In the genomic region with DNA sequence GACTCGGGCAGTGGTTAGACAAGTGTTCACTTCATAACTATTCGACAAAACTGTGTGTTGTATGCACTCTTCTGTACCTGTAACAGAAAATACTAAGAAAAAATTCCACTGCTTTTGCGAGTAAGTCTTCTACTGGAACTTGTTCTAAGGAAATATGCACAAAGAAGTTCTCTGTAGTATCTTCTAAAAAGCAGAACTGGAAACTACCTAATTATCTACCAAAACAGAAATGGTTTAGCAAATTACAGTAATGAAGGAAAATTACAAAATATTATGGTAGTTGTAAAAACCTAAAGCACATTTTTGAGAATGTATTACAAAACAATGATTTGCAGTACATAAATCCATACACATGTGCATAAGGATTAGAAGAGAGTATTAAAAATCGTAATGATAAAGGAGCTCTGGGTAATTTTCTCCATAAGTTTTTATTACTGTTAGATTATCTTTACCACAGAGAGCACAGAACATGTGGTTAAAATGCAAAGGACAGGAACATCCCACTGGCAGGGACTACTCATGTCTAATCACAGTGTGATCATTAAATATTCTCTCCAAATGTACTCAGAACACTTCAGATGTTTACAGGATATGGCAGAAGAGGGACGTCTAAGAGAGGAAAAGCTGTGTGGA, we compare ENCODE assay signal across 13 cellular contexts. TPM values are rescaled to one million over a fixed set of nuclear protein-coding genes. Genes with fewer than 3 reads are reported as not detected.
DNase-seq lines count a peak whose midpoint lies in the region; ATAC-seq and TF ChIP-seq lines count a peak whose summit lies in the region.
"Had no signal": no experiment of that assay in that cellular context is flagged by ENCODE, and none has a peak within 500 bp of the region (broad histone marks: within the 10 kb centered on the region; RNA-seq: fewer than 3 reads in every experiment).

No MANE protein-coding gene starts in this region.

- H3K4me3 Mint-ChIP-seq in CD14-positive monocyte (peak overlapping the region in 1 of 2 donors; percentile 55), immature natural killer cell (no peak overlapping the region), progenitor cell of endocrine pancreas (ENCODE audit: low read depth) (no peak overlapping the region)

- H3K27ac Mint-ChIP-seq in CD14-positive monocyte (peak overlapping the region; percentile 83 to 92 (median 90)), immature natural killer cell (peak overlapping the region in 4 of 6 donors; percentile 14 to 66 (median 50)), progenitor cell of endocrine pancreas (no peak overlapping the region)

- no peaks in the 10 kb centered on the region for H3K9me3 Mint-ChIP-seq in CD14-positive monocyte
- no peaks in the 10 kb centered on the region for H3K9me3 Mint-ChIP-seq in immature natural killer cell
- no peaks in the 10 kb centered on the region for H3K9me3 Mint-ChIP-seq in progenitor cell of endocrine pancreas (ENCODE audit: low read depth)

- H3K27me3 Mint-ChIP-seq in CD14-positive monocyte (ENCODE audit: low read depth in 3 of 3) = no peaks in the 10 kb centered on the region
- no peaks in the 10 kb centered on the region for H3K27me3 Mint-ChIP-seq in immature natural killer cell (ENCODE audit: low read depth in 3 of 3)
- no peaks in the 10 kb centered on the region for H3K27me3 Mint-ChIP-seq in progenitor cell of endocrine pancreas

- ATAC-seq in HG03469 (IDR thresholded peaks at IDR 0.05; ENCODE audit: unreplicated experiment) = no peak
- no peak for ATAC-seq in Right ventricle myocardium inferior
- no peak for ATAC-seq in HG03342 (IDR thresholded peaks at IDR 0.05; ENCODE audit: unreplicated experiment)
- ATAC-seq: heart right ventricle had no signal

- H3K4me1 Mint-ChIP-seq in CD14-positive monocyte = peaks cover 58% of the 10 kb centered on the region
- H3K4me1 Mint-ChIP-seq in immature natural killer cell = no peaks in the 10 kb centered on the region
- H3K4me1 Mint-ChIP-seq in progenitor cell of endocrine pancreas (ENCODE audit: low read depth) = no peaks in the 10 kb centered on the region

- intact Hi-C loops in CD14-positive monocyte (cut with micrococcal nuclease) (loop anchor here in 1 of 2 donors (5.0 kb wide), 1 partner anchor 300 kb away; no protein-coding TSS in a partner anchor), Right ventricle myocardium inferior (cut with DNase I) (loop anchor here (1.0 kb wide), 1 partner anchor 179 kb away; no protein-coding TSS in a partner anchor)

- no peak for TF ChIP-seq CTCF in CD14-positive monocyte (IDR thresholded peaks at IDR 0.05)
- no peak for TF ChIP-seq CTCF in progenitor cell of endocrine pancreas (IDR thresholded peaks at IDR 0.05; ENCODE audit: unreplicated experiment)

- no peak for DNase-seq in CD14-positive monocyte (ENCODE audit: low spot score)
- DNase-seq in GF-D8 (lab: John Stamatoyannopoulos, UW) = peak; percentile 64
- peak; percentile 64 for DNase-seq in OCI-M1 (lab: John Stamatoyannopoulos, UW)
- DNase-seq in immature natural killer cell = no peak
- DNase-seq in Right ventricle myocardium inferior (ENCODE audit: missing footprints) = no peak
- no peak for DNase-seq in progenitor cell of endocrine pancreas (ENCODE audit: low spot score, unreplicated experiment)
- DNase-seq: activated CD4-positive, alpha-beta T cell treated with anti-CD3 and anti-CD28 coated beads for 4 hours; activated T-cell treated with anti-CD3 and anti-CD28 coated beads, Interleukin-2, amount 50 U/mL, for 48 hours; cortex of kidney; heart right ventricle; NCI-H2029 treated with DMSO at 0.1 percent for 48 hours had no signal

- peaks cover 19 to 38% of the 10 kb centered on the region in 2 donors for H3K36me3 Mint-ChIP-seq in CD14-positive monocyte
- H3K36me3 Mint-ChIP-seq in immature natural killer cell = peaks cover 9 to 15% (median 12%) of the 10 kb centered on the region in 3 donors
- H3K36me3 Mint-ChIP-seq in progenitor cell of endocrine pancreas (ENCODE audit: insufficient read depth) = peaks cover 2% of the 10 kb centered on the region

RNA-seq across cellular contexts. Expression of gene FBXW2, which starts 35.8 kb away (rescaled TPM):
- 10 to 100 TPM; 20.0 to 30.8 TPM for polyA plus RNA-seq in CD14-positive monocyte
- polyA plus RNA-seq in immature natural killer cell = 10 to 100 TPM; 34.0 to 60.4 (median 51.0) TPM
- 41.0 TPM for total RNA-seq in Right ventricle myocardium inferior
- 66.0 and 66.1 TPM in 2 replicates for total RNA-seq in progenitor cell of endocrine pancreas

RNA-seq across cellular contexts. Expression of gene MEGF9, which starts 43.1 kb away (rescaled TPM):
- 10 to 100 TPM; 89.7 to 92.8 TPM for polyA plus RNA-seq in CD14-positive monocyte
- 10 to 100 TPM; 10.0 to 13.3 (median 11.2) TPM for polyA plus RNA-seq in immature natural killer cell
- 25.2 TPM for total RNA-seq in Right ventricle myocardium inferior
- total RNA-seq in progenitor cell of endocrine pancreas = 22.1 and 23.4 TPM in 2 replicates

Comparison
In these comparisons a context has a peak if more than half of its experiments do, and no peak if none do; other contexts are left out.
1. DNase-seq: peak in GF-D8 (single experiment) and OCI-M1 (single experiment); none in CD14-positive monocyte (single experiment), immature natural killer cell (0 of 3), Right ventricle myocardium inferior (single experiment) and progenitor cell of endocrine pancreas (single experiment).